ENCODE assay signal across 28 cellular contexts in genomic region chr10:63878428-63878827, GRCh38.
"Had no signal": no experiment of that assay in that cellular context is flagged by ENCODE, and none has a peak within 500 bp of the region (broad histone marks: within the 10 kb centered on the region; RNA-seq: fewer than 3 reads in every experiment).

No MANE protein-coding gene starts in this region.

- ATAC-seq: natural killer cell; psoas muscle; right cardiac atrium; right lobe of liver; stimulated activated effector memory CD8-positive, alpha-beta T cell treated with anti-CD3 and anti-CD28 coated beads, Interleukin-12 subunit alpha, Interleukin-12 subunit beta, amount 100 ng/mL, for 72 hours; stimulated activated naive B cell treated with anti-CD40 and anti-IgM and Interleukin-4, amounts not matched to agents 10 μg/mL and 1 μg/mL and 100 μg/mL, for 72 hours had no signal

- H3K27ac ChIP-seq: neural progenitor cell, ovary, parathyroid adenoma, psoas muscle, right lobe of liver, sigmoid colon, stomach, thoracic aorta, thyroid gland, tibial nerve, upper lobe of left lung, vagina had no signal

- H3K27me3 ChIP-seq: neural progenitor cell, ovary, sigmoid colon, stomach, thyroid gland, tibial nerve, upper lobe of left lung, vagina had no signal

- H3K4me3 ChIP-seq: neural progenitor cell, ovary, psoas muscle, right lobe of liver, sigmoid colon, stomach, thoracic aorta, thyroid gland, tibial nerve, upper lobe of left lung, vagina had no signal

- H3K4me1 Mint-ChIP-seq: natural killer cell; nephron; stimulated activated effector memory CD8-positive, alpha-beta T cell treated with anti-CD3 and anti-CD28 coated beads, Interleukin-12 subunit alpha, Interleukin-12 subunit beta, amount 100 ng/mL, for 72 hours; stimulated activated naive B cell treated with anti-CD40 and anti-IgM and Interleukin-4, amounts not matched to agents 10 μg/mL and 1 μg/mL and 100 μg/mL, for 72 hours had no signal

- H3K27ac Mint-ChIP-seq: natural killer cell; nephron; neural progenitor cell; progenitor cell of endocrine pancreas; stimulated activated effector memory CD8-positive, alpha-beta T cell treated with anti-CD3 and anti-CD28 coated beads, Interleukin-12 subunit alpha, Interleukin-12 subunit beta, amount 100 ng/mL, for 72 hours; stimulated activated naive B cell treated with anti-CD40 and anti-IgM and Interleukin-4, amounts not matched to agents 10 μg/mL and 1 μg/mL and 100 μg/mL, for 72 hours; stimulated activated naive CD8-positive, alpha-beta T cell treated with anti-CD3 and anti-CD28 coated beads, Interleukin-15, Interleukin-2, amounts not matched to agents 100 ng/mL and 50 ng/mL, for 24 hours had no signal

- H3K9ac ChIP-seq: neural progenitor cell, parathyroid adenoma had no signal

- H3K36me3 ChIP-seq: ovary, right lobe of liver, sigmoid colon, stomach, thoracic aorta, thyroid gland, tibial nerve, upper lobe of left lung, vagina had no signal

- H3K79me2 ChIP-seq: parathyroid adenoma had no signal

- H3K27me3 Mint-ChIP-seq: progenitor cell of endocrine pancreas had no signal

- H3K36me3 Mint-ChIP-seq: natural killer cell; stimulated activated effector memory CD8-positive, alpha-beta T cell treated with anti-CD3 and anti-CD28 coated beads, Interleukin-12 subunit alpha, Interleukin-12 subunit beta, amount 100 ng/mL, for 72 hours; stimulated activated naive B cell treated with anti-CD40 and anti-IgM and Interleukin-4, amounts not matched to agents 10 μg/mL and 1 μg/mL and 100 μg/mL, for 72 hours had no signal

- H3K4me1 ChIP-seq: parathyroid adenoma, psoas muscle, right lobe of liver, sigmoid colon, stomach, thyroid gland, tibial nerve, upper lobe of left lung, vagina had no signal

- H3K4me3 Mint-ChIP-seq: natural killer cell; nephron; neural progenitor cell; stimulated activated effector memory CD8-positive, alpha-beta T cell treated with anti-CD3 and anti-CD28 coated beads, Interleukin-12 subunit alpha, Interleukin-12 subunit beta, amount 100 ng/mL, for 72 hours; stimulated activated naive B cell treated with anti-CD40 and anti-IgM and Interleukin-4, amounts not matched to agents 10 μg/mL and 1 μg/mL and 100 μg/mL, for 72 hours; stimulated activated naive CD8-positive, alpha-beta T cell treated with anti-CD3 and anti-CD28 coated beads, Interleukin-15, Interleukin-2, amounts not matched to agents 100 ng/mL and 50 ng/mL, for 24 hours had no signal

- DNase-seq: natural killer cell; occipital lobe; ovary; posterior cingulate gyrus; psoas muscle; right cardiac atrium; right lobe of liver; sigmoid colon; small intestine; stimulated activated CD4-positive, alpha-beta T cell treated with anti-CD3 and anti-CD28 coated beads, Interleukin-15, amount 100 ng/mL, for 24 hours; stimulated activated CD4-positive, alpha-beta T cell treated with anti-CD3 and anti-CD28 coated beads, Interleukin-2, amount 100 ng/mL, for 24 hours; stimulated activated CD4-positive, alpha-beta T cell treated with anti-CD3 and anti-CD28 coated beads, Interleukin-2, amount 100 ng/mL, for 48 hours; stimulated activated CD4-positive, alpha-beta T cell treated with anti-CD3 and anti-CD28 coated beads, Interleukin-4, amount 100 ng/mL, for 24 hours; stimulated activated naive B cell treated with anti-CD40 and anti-IgM and Interleukin-4, amounts not matched to agents 10 μg/mL and 1 μg/mL and 100 μg/mL, for 72 hours; stimulated activated naive CD4-positive, alpha-beta T cell treated with Interleukin-2 at 50 U/mL for 16 hours; stomach; thyroid gland; trophoblast cell; upper lobe of left lung had no signal

- H2AFZ ChIP-seq: neural progenitor cell, parathyroid adenoma had no signal

- H3K4me2 ChIP-seq: neural progenitor cell had no signal

- H3K9me3 ChIP-seq: ovary, thyroid gland, vagina had no signal
